Comparison of ENCODE assay signal across 20 cellular contexts in genomic region chr4:181802207-181802606, GRCh38.
DNase-seq lines count a peak whose midpoint lies in the region; FAIRE-seq and TF ChIP-seq lines count a peak whose summit lies in the region.
"Had no signal": no experiment of that assay in that cellular context is flagged by ENCODE, and none has a peak within 500 bp of the region (broad histone marks: within the 10 kb centered on the region; RNA-seq: fewer than 3 reads in every experiment).

No MANE protein-coding gene starts in this region.

- H3K9me3 ChIP-seq in HEK293 (ENCODE audit: control insufficient read depth, insufficient read depth, low read depth, low read length) (no peaks in the 10 kb centered on the region), MM.1S (replicated peaks; ENCODE audit: insufficient read depth, low read length) (no peaks in the 10 kb centered on the region)
- H3K9me3 ChIP-seq: A549; BLaER1 treated with 17β-estradiol and CSF1 and Interleukin-3, amounts not matched to agents 10 nM and 100 nM; Caco-2 had no signal

- no peaks in the 10 kb centered on the region for H3K27me3 ChIP-seq in MM.1S (replicated peaks; ENCODE audit: insufficient read depth, low read length)
- H3K27me3 ChIP-seq: BLaER1 treated with 17β-estradiol and CSF1 and Interleukin-3, amounts not matched to agents 10 nM and 100 nM had no signal

- no peaks in the 10 kb centered on the region for H4K20me1 ChIP-seq in MM.1S (ENCODE audit: insufficient read depth, low read length)
- H4K20me1 ChIP-seq: BLaER1 treated with 17β-estradiol and CSF1 and Interleukin-3, amounts not matched to agents 10 nM and 100 nM had no signal

- H3K9ac ChIP-seq in MM.1S (ENCODE audit: low read length) = no peak overlapping the region
- H3K9ac ChIP-seq: BLaER1 treated with 17β-estradiol and CSF1 and Interleukin-3, amounts not matched to agents 10 nM and 100 nM had no signal

- no peaks in the 10 kb centered on the region for H3K36me3 ChIP-seq in HEK293 (ENCODE audit: control insufficient read depth in 2 of 2, insufficient read depth in 1 of 2, low read length in 2 of 2)
- H3K36me3 ChIP-seq in MM.1S (replicated peaks; ENCODE audit: insufficient read depth, low read length) = no peaks in the 10 kb centered on the region
- H3K36me3 ChIP-seq: BLaER1 treated with 17β-estradiol and CSF1 and Interleukin-3, amounts not matched to agents 10 nM and 100 nM had no signal

- TF ChIP-seq CTCF in HEK293 (tag by site-specific recombination; IDR thresholded peaks at IDR 0.05) (no peak), MM.1S (IDR thresholded peaks at IDR 0.05; ENCODE audit: low read length) (no peak)

- no peak for DNase-seq in MM.1S
- DNase-seq in frontal cortex (ENCODE audit: low spot score in 2 of 2) = no peak
- DNase-seq in stimulated activated CD4-positive, alpha-beta T cell treated with anti-CD3 and anti-CD28 coated beads, Interleukin-2, amount 100 ng/mL, for 24 hours = no peak
- DNase-seq in iPS-NIHi11 (ENCODE audit: low spot score) = no peak
- DNase-seq: AML-193; Caco-2; Calu3; CD4-positive, alpha-beta T cell; CD8-positive, alpha-beta T cell; DMS79 treated with DMSO at 0.1 percent for 48 hours; GF-D8 had no signal

- H3K27ac ChIP-seq in HEK293 (ENCODE audit: extremely low read depth, low read depth, low read length) (no peak overlapping the region), MM.1S (ENCODE audit: low read length) (no peak overlapping the region)
- H3K27ac ChIP-seq: 22Rv1; A549; BLaER1 treated with 17β-estradiol and CSF1 and Interleukin-3, amounts not matched to agents 10 nM and 100 nM; C4-2B had no signal

- POLR2A ChIA-PET in HEK293 (lab: Yijun Ruan, JAX) = no interaction called here

- H3K4me3 ChIP-seq in HEK293 (ENCODE audit: low read depth, low read length) (no peak overlapping the region), MM.1S (ENCODE audit: low read length) (no peak overlapping the region)
- H3K4me3 ChIP-seq: A549; BLaER1 treated with 17β-estradiol and CSF1 and Interleukin-3, amounts not matched to agents 10 nM and 100 nM had no signal

- H3K79me2 ChIP-seq in MM.1S (ENCODE audit: low read length) = no peaks in the 10 kb centered on the region

- FAIRE-seq in frontal cortex (lab: Jason Lieb, UNC) = peak; percentile 30
- FAIRE-seq: A549, D721Med, G401.6, GM12891, GM19239 had no signal

- no peaks in the 10 kb centered on the region for H3K9me2 ChIP-seq in MM.1S (replicated peaks; ENCODE audit: insufficient read depth, low read length)

- H3K4me1 ChIP-seq in HEK293 (ENCODE audit: control insufficient read depth, insufficient read depth, low read length) (peaks cover 5% of the 10 kb centered on the region), MM.1S (ENCODE audit: low read length) (peaks cover 15% of the 10 kb centered on the region)
- H3K4me1 ChIP-seq: A549; BLaER1 treated with 17β-estradiol and CSF1 and Interleukin-3, amounts not matched to agents 10 nM and 100 nM; Caco-2 had no signal

- H3F3A ChIP-seq in MM.1S (ENCODE audit: insufficient read depth, low read length) = no peaks in the 10 kb centered on the region

- H2AFZ ChIP-seq in MM.1S (ENCODE audit: low read length) = no peak overlapping the region

- CTCF ChIA-PET in HEK293 (lab: Yijun Ruan, JAX) = no interaction called here

- H3K4me2 ChIP-seq in MM.1S (ENCODE audit: low read depth, low read length) = peak overlapping the region; percentile 30; the same call in 1 of the 2 replicates
- H3K4me2 ChIP-seq: A549; BLaER1 treated with 17β-estradiol and CSF1 and Interleukin-3, amounts not matched to agents 10 nM and 100 nM had no signal

TF ChIP-seq in HEK293, 187 proteins besides CTCF, POLR2A, EP300 and RAD21 (continues in another document):
- TF ChIP-seq FEZF1 (tag by site-specific recombination; IDR thresholded peaks at IDR 0.05) (peak; percentile 38; the same call in 1 of the 2 replicates), ZNF791 (tag by site-specific recombination; IDR thresholded peaks at IDR 0.05) (no peak), ZNF292 (tag by site-specific recombination; IDR thresholded peaks at IDR 0.05; ENCODE audit: borderline replicate concordance, low read depth) (no peak), AEBP2 (tag by site-specific recombination; IDR thresholded peaks at IDR 0.05; ENCODE audit: borderline replicate concordance) (no peak), ZBTB44 (tag by site-specific recombination; IDR thresholded peaks at IDR 0.05) (no peak), IKZF3 (tag by site-specific recombination; IDR thresholded peaks at IDR 0.05) (peak; percentile 31; the same call in 1 of the 2 replicates), ZNF837 (tag by site-specific recombination; IDR thresholded peaks at IDR 0.05) (no peak), ZBTB20 (tag by site-specific recombination; IDR thresholded peaks at IDR 0.05) (no peak), ZNF513 (tag by site-specific recombination; IDR thresholded peaks at IDR 0.05) (no peak), KLF16 (tag by site-specific recombination; IDR thresholded peaks at IDR 0.05) (no peak), ZNF174 (tag by site-specific recombination; IDR thresholded peaks at IDR 0.05) (no peak), ZNF501 (tag by site-specific recombination; IDR thresholded peaks at IDR 0.05) (no peak), GLI2 (tag by site-specific recombination; IDR thresholded peaks at IDR 0.05; ENCODE audit: borderline replicate concordance, low read depth) (no peak), ZEB2 (tag by site-specific recombination; IDR thresholded peaks at IDR 0.05) (no peak), ZNF843 (tag by site-specific recombination; IDR thresholded peaks at IDR 0.05) (peak; percentile 74), EGR2 (tag by site-specific recombination; IDR thresholded peaks at IDR 0.05; ENCODE audit: low read depth) (no peak), HIC1 (tag by site-specific recombination; IDR thresholded peaks at IDR 0.05) (no peak), ZNF121 (tag by site-specific recombination; IDR thresholded peaks at IDR 0.05) (no peak)
